In the genomic region with DNA sequence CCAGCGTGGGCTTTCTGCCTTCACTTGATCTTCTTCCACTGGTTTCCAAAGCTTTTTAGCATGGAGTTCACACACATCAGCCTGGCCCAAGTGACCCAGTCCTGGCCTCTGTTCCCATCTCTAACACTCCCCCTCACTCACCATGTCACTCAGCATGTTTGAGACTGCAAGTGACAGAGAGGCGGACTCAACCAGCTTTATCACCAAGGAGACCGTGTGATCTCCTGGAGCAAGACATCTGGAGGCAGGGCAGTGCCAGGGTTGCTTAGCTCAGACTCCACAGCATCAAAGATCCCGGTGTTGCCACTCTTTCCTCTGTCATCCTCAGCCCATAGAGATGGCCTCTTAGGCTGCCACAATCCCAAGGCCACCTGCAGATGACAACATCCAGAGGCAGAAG, we compare ENCODE assay signal across 14 cellular contexts.
"Had no signal": no experiment of that assay in that cellular context is flagged by ENCODE, and none has a peak within 500 bp of the region (broad histone marks: within the 10 kb centered on the region; RNA-seq: fewer than 3 reads in every experiment).

No MANE protein-coding gene starts in this region.

- H3K4me3 ChIP-seq: coronary artery, lung, prostate gland, skin epidermis, spleen, thoracic aorta, tibial nerve, upper lobe of left lung had no signal

- H3K27me3 ChIP-seq: upper lobe of left lung had no signal

- H3K36me3 ChIP-seq: prostate gland, spleen, thoracic aorta, tibial nerve, upper lobe of left lung had no signal

- H3K9me3 ChIP-seq: prostate gland, thoracic aorta, upper lobe of left lung had no signal

- DNase-seq: dermis blood vessel endothelial cell; hypothalamus; natural killer cell; right cardiac atrium; spleen; stimulated activated CD4-positive, alpha-beta T cell treated with anti-CD3 and anti-CD28 coated beads, Interleukin-2, amount 100 ng/mL, for 48 hours; stimulated activated naive B cell treated with anti-CD40 and anti-IgM and Interleukin-4, amounts not matched to agents 10 μg/mL and 1 μg/mL and 100 μg/mL, for 72 hours; upper lobe of left lung had no signal

- H3K4me1 ChIP-seq: prostate gland, spleen, tibial nerve, upper lobe of left lung had no signal

- H3K27ac ChIP-seq: coronary artery, prostate gland, skin epidermis, spleen, thoracic aorta, tibial nerve, upper lobe of left lung had no signal
